ENCODE assay signal across 19 cellular contexts in the genomic region with DNA sequence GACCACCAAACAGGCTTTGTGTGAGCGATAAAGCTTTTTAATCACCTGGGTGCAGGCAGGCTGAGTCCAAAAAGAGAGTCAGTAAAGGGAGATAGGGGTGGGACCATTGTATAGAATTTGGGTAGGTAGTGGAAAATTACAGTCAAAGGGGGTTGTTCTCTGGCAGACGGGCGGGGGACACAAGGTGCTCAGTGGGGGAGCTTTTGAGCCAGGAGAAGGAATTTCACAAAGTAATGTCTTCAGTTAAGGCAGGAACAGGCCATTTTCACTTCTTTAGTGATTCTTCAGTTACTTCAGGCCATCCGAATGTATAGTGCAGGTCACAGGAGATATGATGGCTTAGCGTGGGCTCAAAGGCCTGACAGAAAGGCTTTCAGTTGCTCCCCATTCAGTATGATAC. TPM values are rescaled to one million over a fixed set of nuclear protein-coding genes. Genes with fewer than 3 reads are reported as not detected.
"Had no signal": no experiment of that assay in that cellular context is flagged by ENCODE, and none has a peak within 500 bp of the region (broad histone marks: within the 10 kb centered on the region; RNA-seq: fewer than 3 reads in every experiment).

No MANE protein-coding gene starts in this region.

RNA-seq across cellular contexts. Expression of gene OR5H6, which starts 8.0 kb away (rescaled TPM):
- total RNA-seq: natural killer cell, omental fat pad, osteocyte, pancreas, posterior vena cava, prostate gland, pulmonary artery endothelial cell, right atrium auricular region, sciatic nerve, smooth muscle cell, spleen, suprapubic skin, testis, transverse colon, upper lobe of right lung, urinary bladder, uterus had no signal
- polyA plus RNA-seq: neural cell, smooth muscle cell, spleen, thymus, urinary bladder had no signal

RNA-seq across cellular contexts. Expression of gene OR5H2, which starts 26.3 kb away (rescaled TPM):
- total RNA-seq: natural killer cell, omental fat pad, osteocyte, pancreas, posterior vena cava, prostate gland, pulmonary artery endothelial cell, right atrium auricular region, sciatic nerve, smooth muscle cell, spleen, suprapubic skin, testis, transverse colon, upper lobe of right lung, urinary bladder, uterus had no signal
- polyA plus RNA-seq: neural cell, pancreas, smooth muscle cell, spleen, thymus, urinary bladder had no signal
